Comparison of ENCODE assay signal across 1 cellular context in genomic region chr10:80408198-80409085, GRCh38.
TF ChIP-seq lines count a peak whose summit lies in the region.

A gene with protein sequence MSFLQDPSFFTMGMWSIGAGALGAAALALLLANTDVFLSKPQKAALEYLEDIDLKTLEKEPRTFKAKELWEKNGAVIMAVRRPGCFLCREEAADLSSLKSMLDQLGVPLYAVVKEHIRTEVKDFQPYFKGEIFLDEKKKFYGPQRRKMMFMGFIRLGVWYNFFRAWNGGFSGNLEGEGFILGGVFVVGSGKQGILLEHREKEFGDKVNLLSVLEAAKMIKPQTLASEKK (plus strand): TSS chr10:80408551. CDS start chr10:80420468, 11,917 bp downstream.

TF ChIP-seq in HepG2, 621 proteins besides CTCF, POLR2A, EP300 and RAD21 (continued from another document and continues in another):
- peak in 1 of 2 experiments; percentile 79; a peak in 2 of 4 replicates for TF ChIP-seq HMGXB4 (CRISPR knock-in tag; IDR thresholded peaks at IDR 0.05; ENCODE audit: borderline replicate concordance in 1 of 2, low read depth in 1 of 2)
- TF ChIP-seq ZNF557 (CRISPR knock-in tag; IDR thresholded peaks at IDR 0.05), result peak; percentile 77; the same call in 1 of the 2 replicates
- TF ChIP-seq ZNF629 (CRISPR knock-in tag; conservative IDR thresholded peaks at IDR 0.05), result no peak; the same call in 1 of the 2 replicates
- peak; percentile 66; the same call in 1 of the 2 replicates for TF ChIP-seq ZFP90 (CRISPR knock-in tag; IDR thresholded peaks at IDR 0.05; ENCODE audit: borderline replicate concordance)
- TF ChIP-seq, protein P1, sequence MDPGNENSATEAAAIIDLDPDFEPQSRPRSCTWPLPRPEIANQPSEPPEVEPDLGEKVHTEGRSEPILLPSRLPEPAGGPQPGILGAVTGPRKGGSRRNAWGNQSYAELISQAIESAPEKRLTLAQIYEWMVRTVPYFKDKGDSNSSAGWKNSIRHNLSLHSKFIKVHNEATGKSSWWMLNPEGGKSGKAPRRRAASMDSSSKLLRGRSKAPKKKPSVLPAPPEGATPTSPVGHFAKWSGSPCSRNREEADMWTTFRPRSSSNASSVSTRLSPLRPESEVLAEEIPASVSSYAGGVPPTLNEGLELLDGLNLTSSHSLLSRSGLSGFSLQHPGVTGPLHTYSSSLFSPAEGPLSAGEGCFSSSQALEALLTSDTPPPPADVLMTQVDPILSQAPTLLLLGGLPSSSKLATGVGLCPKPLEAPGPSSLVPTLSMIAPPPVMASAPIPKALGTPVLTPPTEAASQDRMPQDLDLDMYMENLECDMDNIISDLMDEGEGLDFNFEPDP (CRISPR knock-in tag; conservative IDR thresholded peaks at IDR 0.05), result no peak
- TF ChIP-seq, protein P2, sequence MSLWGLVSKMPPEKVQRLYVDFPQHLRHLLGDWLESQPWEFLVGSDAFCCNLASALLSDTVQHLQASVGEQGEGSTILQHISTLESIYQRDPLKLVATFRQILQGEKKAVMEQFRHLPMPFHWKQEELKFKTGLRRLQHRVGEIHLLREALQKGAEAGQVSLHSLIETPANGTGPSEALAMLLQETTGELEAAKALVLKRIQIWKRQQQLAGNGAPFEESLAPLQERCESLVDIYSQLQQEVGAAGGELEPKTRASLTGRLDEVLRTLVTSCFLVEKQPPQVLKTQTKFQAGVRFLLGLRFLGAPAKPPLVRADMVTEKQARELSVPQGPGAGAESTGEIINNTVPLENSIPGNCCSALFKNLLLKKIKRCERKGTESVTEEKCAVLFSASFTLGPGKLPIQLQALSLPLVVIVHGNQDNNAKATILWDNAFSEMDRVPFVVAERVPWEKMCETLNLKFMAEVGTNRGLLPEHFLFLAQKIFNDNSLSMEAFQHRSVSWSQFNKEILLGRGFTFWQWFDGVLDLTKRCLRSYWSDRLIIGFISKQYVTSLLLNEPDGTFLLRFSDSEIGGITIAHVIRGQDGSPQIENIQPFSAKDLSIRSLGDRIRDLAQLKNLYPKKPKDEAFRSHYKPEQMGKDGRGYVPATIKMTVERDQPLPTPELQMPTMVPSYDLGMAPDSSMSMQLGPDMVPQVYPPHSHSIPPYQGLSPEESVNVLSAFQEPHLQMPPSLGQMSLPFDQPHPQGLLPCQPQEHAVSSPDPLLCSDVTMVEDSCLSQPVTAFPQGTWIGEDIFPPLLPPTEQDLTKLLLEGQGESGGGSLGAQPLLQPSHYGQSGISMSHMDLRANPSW (CRISPR knock-in tag; IDR thresholded peaks at IDR 0.05; ENCODE audit: borderline replicate concordance), result no peak
- peak; percentile 22; the same call in 1 of the 2 replicates for TF ChIP-seq ZNF580 (CRISPR knock-in tag; IDR thresholded peaks at IDR 0.05; ENCODE audit: borderline replicate concordance, low read depth)
- TF ChIP-seq ZZZ3 (CRISPR knock-in tag; IDR thresholded peaks at IDR 0.05; ENCODE audit: borderline replicate concordance), result 0 out of 2 replicates have a peak, but pooled peaks have one; percentile 25
- peak; percentile 84; the same call in 1 of the 2 replicates for TF ChIP-seq PBX3 (CRISPR knock-in tag; IDR thresholded peaks at IDR 0.05; ENCODE audit: borderline replicate concordance)
- peak; percentile 68; the same call in 1 of the 2 replicates for TF ChIP-seq SIN3A (IDR thresholded peaks at IDR 0.05; ENCODE audit: borderline replicate concordance, low read depth, low read length)
- TF ChIP-seq MXD1 (CRISPR knock-in tag; IDR thresholded peaks at IDR 0.05), result peak; percentile 72
- TF ChIP-seq, protein P3, sequence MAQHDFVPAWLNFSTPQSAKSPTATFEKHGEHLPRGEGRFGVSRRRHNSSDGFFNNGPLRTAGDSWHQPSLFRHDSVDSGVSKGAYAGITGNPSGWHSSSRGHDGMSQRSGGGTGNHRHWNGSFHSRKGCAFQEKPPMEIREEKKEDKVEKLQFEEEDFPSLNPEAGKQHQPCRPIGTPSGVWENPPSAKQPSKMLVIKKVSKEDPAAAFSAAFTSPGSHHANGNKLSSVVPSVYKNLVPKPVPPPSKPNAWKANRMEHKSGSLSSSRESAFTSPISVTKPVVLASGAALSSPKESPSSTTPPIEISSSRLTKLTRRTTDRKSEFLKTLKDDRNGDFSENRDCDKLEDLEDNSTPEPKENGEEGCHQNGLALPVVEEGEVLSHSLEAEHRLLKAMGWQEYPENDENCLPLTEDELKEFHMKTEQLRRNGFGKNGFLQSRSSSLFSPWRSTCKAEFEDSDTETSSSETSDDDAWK (CRISPR knock-in tag; IDR thresholded peaks at IDR 0.05), result no peak
- TF ChIP-seq TGIF2 (CRISPR knock-in tag; IDR thresholded peaks at IDR 0.05), result peak; percentile 18; the same call in 1 of the 2 replicates
- TF ChIP-seq, protein P4, sequence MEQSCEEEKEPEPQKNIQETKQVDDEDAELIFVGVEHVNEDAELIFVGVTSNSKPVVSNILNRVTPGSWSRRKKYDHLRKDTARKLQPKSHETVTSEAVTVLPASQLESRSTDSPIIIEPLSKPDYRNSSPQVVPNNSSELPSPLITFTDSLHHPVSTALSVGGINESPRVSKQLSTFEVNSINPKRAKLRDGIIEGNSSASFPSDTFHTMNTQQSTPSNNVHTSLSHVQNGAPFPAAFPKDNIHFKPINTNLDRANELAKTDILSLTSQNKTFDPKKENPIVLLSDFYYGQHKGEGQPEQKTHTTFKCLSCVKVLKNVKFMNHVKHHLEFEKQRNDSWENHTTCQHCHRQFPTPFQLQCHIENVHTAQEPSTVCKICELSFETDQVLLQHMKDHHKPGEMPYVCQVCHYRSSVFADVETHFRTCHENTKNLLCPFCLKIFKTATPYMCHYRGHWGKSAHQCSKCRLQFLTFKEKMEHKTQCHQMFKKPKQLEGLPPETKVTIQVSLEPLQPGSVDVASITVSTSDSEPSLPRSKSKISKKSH (CRISPR knock-in tag; IDR thresholded peaks at IDR 0.05; ENCODE audit: borderline replicate concordance), result no peak
- 0 out of 2 replicates have a peak, but pooled peaks have one; percentile 24 for TF ChIP-seq ZNF691 (CRISPR knock-in tag; IDR thresholded peaks at IDR 0.05; ENCODE audit: borderline replicate concordance, low read depth)
- TF ChIP-seq, protein P5, sequence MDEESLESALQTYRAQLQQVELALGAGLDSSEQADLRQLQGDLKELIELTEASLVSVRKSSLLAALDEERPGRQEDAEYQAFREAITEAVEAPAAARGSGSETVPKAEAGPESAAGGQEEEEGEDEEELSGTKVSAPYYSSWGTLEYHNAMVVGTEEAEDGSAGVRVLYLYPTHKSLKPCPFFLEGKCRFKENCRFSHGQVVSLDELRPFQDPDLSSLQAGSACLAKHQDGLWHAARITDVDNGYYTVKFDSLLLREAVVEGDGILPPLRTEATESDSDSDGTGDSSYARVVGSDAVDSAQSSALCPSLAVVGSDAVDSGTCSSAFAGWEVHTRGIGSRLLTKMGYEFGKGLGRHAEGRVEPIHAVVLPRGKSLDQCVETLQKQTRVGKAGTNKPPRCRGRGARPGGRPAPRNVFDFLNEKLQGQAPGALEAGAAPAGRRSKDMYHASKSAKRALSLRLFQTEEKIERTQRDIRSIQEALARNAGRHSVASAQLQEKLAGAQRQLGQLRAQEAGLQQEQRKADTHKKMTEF (CRISPR knock-in tag; IDR thresholded peaks at IDR 0.05), result peak; percentile 85
- TF ChIP-seq, protein P6, sequence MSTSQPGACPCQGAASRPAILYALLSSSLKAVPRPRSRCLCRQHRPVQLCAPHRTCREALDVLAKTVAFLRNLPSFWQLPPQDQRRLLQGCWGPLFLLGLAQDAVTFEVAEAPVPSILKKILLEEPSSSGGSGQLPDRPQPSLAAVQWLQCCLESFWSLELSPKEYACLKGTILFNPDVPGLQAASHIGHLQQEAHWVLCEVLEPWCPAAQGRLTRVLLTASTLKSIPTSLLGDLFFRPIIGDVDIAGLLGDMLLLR (CRISPR knock-in tag; IDR thresholded peaks at IDR 0.05), result peak; percentile 85
- no peak for TF ChIP-seq JUND (CRISPR knock-in tag; IDR thresholded peaks at IDR 0.05)
- peak; percentile 57; the same call in 1 of the 2 replicates for TF ChIP-seq MLXIP (CRISPR knock-in tag; IDR thresholded peaks at IDR 0.05; ENCODE audit: borderline replicate concordance)
- peak; percentile 91 for TF ChIP-seq ZNF687 (CRISPR knock-in tag; IDR thresholded peaks at IDR 0.05)
- TF ChIP-seq, protein P7, sequence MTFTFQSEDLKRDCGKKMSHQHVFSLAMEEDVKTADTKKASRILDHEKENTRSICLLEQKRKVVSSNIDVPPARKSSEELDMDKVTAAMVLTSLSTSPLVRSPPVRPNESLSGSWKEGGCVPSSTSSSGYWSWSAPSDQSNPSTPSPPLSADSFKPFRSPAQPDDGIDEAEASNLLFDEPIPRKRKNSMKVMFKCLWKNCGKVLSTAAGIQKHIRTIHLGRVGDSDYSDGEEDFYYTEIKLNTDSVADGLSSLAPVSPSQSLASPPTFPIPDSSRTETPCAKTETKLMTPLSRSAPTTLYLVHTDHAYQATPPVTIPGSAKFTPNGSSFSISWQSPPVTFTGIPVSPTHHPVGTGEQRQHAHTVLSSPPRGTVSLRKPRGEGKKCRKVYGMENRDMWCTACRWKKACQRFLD (CRISPR knock-in tag; IDR thresholded peaks at IDR 0.05; ENCODE audit: borderline replicate concordance), result 0 out of 2 replicates have a peak, but pooled peaks have one; percentile 63
- 0 out of 2 replicates have a peak, but pooled peaks have one; percentile 8 for TF ChIP-seq ZNF3 (CRISPR knock-in tag; IDR thresholded peaks at IDR 0.05)
- TF ChIP-seq ZNF382 (CRISPR knock-in tag; IDR thresholded peaks at IDR 0.05; ENCODE audit: borderline replicate concordance), result no peak
